Comparison of ENCODE assay signal across 1 cellular context in the genomic region with DNA sequence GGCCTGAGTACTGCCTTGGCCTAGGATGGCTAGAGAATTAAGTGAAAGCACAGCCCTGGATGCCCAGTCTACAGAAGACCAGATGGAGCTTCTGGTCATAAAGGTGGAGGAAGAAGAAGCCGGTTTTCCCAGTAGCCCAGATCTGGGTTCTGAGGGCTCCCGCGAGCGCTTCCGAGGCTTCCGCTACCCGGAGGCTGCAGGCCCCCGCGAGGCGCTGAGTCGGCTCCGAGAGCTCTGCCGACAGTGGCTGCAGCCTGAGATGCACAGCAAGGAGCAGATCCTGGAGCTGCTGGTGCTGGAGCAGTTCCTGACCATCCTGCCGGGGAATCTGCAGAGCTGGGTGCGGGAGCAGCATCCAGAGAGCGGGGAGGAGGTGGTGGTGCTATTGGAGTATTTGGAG.
TF ChIP-seq lines count a peak whose summit lies in the region.

No MANE protein-coding gene starts in this region.

TF ChIP-seq in K562, 482 proteins besides CTCF, POLR2A, EP300 and RAD21:
- TF ChIP-seq, protein P1, sequence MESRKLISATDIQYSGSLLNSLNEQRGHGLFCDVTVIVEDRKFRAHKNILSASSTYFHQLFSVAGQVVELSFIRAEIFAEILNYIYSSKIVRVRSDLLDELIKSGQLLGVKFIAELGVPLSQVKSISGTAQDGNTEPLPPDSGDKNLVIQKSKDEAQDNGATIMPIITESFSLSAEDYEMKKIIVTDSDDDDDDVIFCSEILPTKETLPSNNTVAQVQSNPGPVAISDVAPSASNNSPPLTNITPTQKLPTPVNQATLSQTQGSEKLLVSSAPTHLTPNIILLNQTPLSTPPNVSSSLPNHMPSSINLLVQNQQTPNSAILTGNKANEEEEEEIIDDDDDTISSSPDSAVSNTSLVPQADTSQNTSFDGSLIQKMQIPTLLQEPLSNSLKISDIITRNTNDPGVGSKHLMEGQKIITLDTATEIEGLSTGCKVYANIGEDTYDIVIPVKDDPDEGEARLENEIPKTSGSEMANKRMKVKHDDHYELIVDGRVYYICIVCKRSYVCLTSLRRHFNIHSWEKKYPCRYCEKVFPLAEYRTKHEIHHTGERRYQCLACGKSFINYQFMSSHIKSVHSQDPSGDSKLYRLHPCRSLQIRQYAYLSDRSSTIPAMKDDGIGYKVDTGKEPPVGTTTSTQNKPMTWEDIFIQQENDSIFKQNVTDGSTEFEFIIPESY (CRISPR knock-in tag; IDR thresholded peaks at IDR 0.05): 0 out of 2 replicates have a peak, but pooled peaks have one; percentile 48
